12 cellular contexts compared by ENCODE assay signal in genomic region chr19:4326837-4327251, GRCh38. TPM values are rescaled to one million over a fixed set of nuclear protein-coding genes. Genes with fewer than 3 reads are reported as not detected.
DNase-seq lines count a peak whose midpoint lies in the region; ATAC-seq and TF ChIP-seq lines count a peak whose summit lies in the region.
"Had no signal": no experiment of that assay in that cellular context is flagged by ENCODE, and none has a peak within 500 bp of the region (broad histone marks: within the 10 kb centered on the region; RNA-seq: fewer than 3 reads in every experiment).

No MANE protein-coding gene starts in this region.

- POLR2A ChIA-PET in CD8-positive, alpha-beta T cell (lab: Charles Lee): no interaction called here

- H2AFZ ChIP-seq in MM.1S (ENCODE audit: low read length): no peak overlapping the region

- H3K79me2 ChIP-seq in MM.1S (ENCODE audit: low read length): no peaks in the 10 kb centered on the region

- no peaks in the 10 kb centered on the region for H3K36me3 Mint-ChIP-seq in CD8-positive, alpha-beta T cell
- H3K36me3 Mint-ChIP-seq in dendritic cell treated with granulocyte-macrophage colony-stimulating factor and Interleukin-4, amounts not matched to agents 40 ng/mL and 50 ng/mL, for 4 days (ENCODE audit: low read depth): no peaks in the 10 kb centered on the region
- H3K36me3 Mint-ChIP-seq in natural killer cell: no peaks in the 10 kb centered on the region

- peak overlapping the region; percentile 80 for H3K4me3 Mint-ChIP-seq in CD8-positive, alpha-beta T cell
- peak overlapping the region; percentile 82 for H3K4me3 Mint-ChIP-seq in dendritic cell treated with granulocyte-macrophage colony-stimulating factor and Interleukin-4, amounts not matched to agents 40 ng/mL and 50 ng/mL, for 4 days
- H3K4me3 Mint-ChIP-seq in natural killer cell: peak overlapping the region; percentile 90

- ATAC-seq in CD8-positive, alpha-beta T cell: no peak
- no peak for ATAC-seq in natural killer cell
- ATAC-seq in GM21381 (IDR thresholded peaks at IDR 0.05; ENCODE audit: unreplicated experiment): no peak
- no peak for ATAC-seq in HG03108 (IDR thresholded peaks at IDR 0.05; ENCODE audit: unreplicated experiment)

- H3K27ac Mint-ChIP-seq in CD8-positive, alpha-beta T cell: no peak overlapping the region
- H3K27ac Mint-ChIP-seq in dendritic cell treated with granulocyte-macrophage colony-stimulating factor and Interleukin-4, amounts not matched to agents 40 ng/mL and 50 ng/mL, for 4 days: no peak overlapping the region
- H3K27ac Mint-ChIP-seq in natural killer cell: no peak overlapping the region

- H3K4me1 Mint-ChIP-seq in CD8-positive, alpha-beta T cell (ENCODE audit: low read depth): peaks cover 27% of the 10 kb centered on the region
- peaks cover 35% of the 10 kb centered on the region for H3K4me1 Mint-ChIP-seq in dendritic cell treated with granulocyte-macrophage colony-stimulating factor and Interleukin-4, amounts not matched to agents 40 ng/mL and 50 ng/mL, for 4 days (ENCODE audit: low read depth)
- H3K4me1 Mint-ChIP-seq in natural killer cell: peaks cover 16 to 33% of the 10 kb centered on the region in 2 donors

- no peaks in the 10 kb centered on the region for H3K27me3 Mint-ChIP-seq in CD8-positive, alpha-beta T cell (ENCODE audit: low read depth)
- peaks cover 60% of the 10 kb centered on the region for H3K27me3 Mint-ChIP-seq in dendritic cell treated with granulocyte-macrophage colony-stimulating factor and Interleukin-4, amounts not matched to agents 40 ng/mL and 50 ng/mL, for 4 days
- no peaks in the 10 kb centered on the region for H3K27me3 Mint-ChIP-seq in natural killer cell (ENCODE audit: low read depth in 2 of 2)

- H3K9ac ChIP-seq in MM.1S (ENCODE audit: low read length): no peak overlapping the region

- no peaks in the 10 kb centered on the region for H3K9me3 Mint-ChIP-seq in CD8-positive, alpha-beta T cell
- H3K9me3 Mint-ChIP-seq in dendritic cell treated with granulocyte-macrophage colony-stimulating factor and Interleukin-4, amounts not matched to agents 40 ng/mL and 50 ng/mL, for 4 days: peaks cover 6% of the 10 kb centered on the region
- no peaks in the 10 kb centered on the region for H3K9me3 Mint-ChIP-seq in natural killer cell

- peak overlapping the region; percentile 63; the same call in 1 of the 2 replicates for H3K4me2 ChIP-seq in MM.1S (ENCODE audit: low read depth, low read length)

- peak in 2 of 7 experiments; percentile 40 to 41 for DNase-seq in CD8-positive, alpha-beta T cell
- DNase-seq in MM.1S (no peak), natural killer cell (no peak), Ammon's horn (ENCODE audit: low spot score) (no peak), NCI-H2227 treated with DMSO at 0.1 percent for 48 hours (lab: John Stamatoyannopoulos, UW) (no peak)
- DNase-seq: NCI-H2081 treated with DMSO at 0.1 percent for 48 hours had no signal

- H3K9me3 ChIP-seq in CD8-positive, alpha-beta T cell (ENCODE audit: low read length): no peaks in the 10 kb centered on the region
- H3K9me3 ChIP-seq in MM.1S (replicated peaks; ENCODE audit: insufficient read depth, low read length): no peaks in the 10 kb centered on the region
- H3K9me3 ChIP-seq: upper lobe of left lung had no signal

- no peaks in the 10 kb centered on the region for H3K27me3 ChIP-seq in CD8-positive, alpha-beta T cell (ENCODE audit: insufficient read depth, low read length)
- H3K27me3 ChIP-seq in MM.1S (replicated peaks; ENCODE audit: insufficient read depth, low read length): peaks cover 23% of the 10 kb centered on the region
- H3K27me3 ChIP-seq: upper lobe of left lung had no signal

- intact Hi-C loops in CD8-positive, alpha-beta T cell (cut with DNase I, micrococcal nuclease): loop anchor here (5.0 to 10.0 kb wide), 3 partner anchors 145 to 1052 kb away; partner anchors contain the start of genes EEF2 (in 1 of the 2) and HDGFL2 (in 1 of the 2)
- intact Hi-C loops in dendritic cell treated with granulocyte-macrophage colony-stimulating factor and Interleukin-4, amounts not matched to agents 40 ng/mL and 50 ng/mL, for 4 days (cut with micrococcal nuclease): no loop called here
- intact Hi-C loops in natural killer cell (cut with micrococcal nuclease): no loop called here

- H3K4me1 ChIP-seq in CD8-positive, alpha-beta T cell (ENCODE audit: insufficient read depth, low read length): peaks cover 20% of the 10 kb centered on the region
- 0 out of 2 replicates have a peak, but pooled peaks cover 3% of the 10 kb centered on the region for H3K4me1 ChIP-seq in MM.1S (ENCODE audit: low read length)

- H4K20me1 ChIP-seq in MM.1S (ENCODE audit: insufficient read depth, low read length): no peaks in the 10 kb centered on the region

- TF ChIP-seq CTCF in CD8-positive, alpha-beta T cell (IDR thresholded peaks at IDR 0.05): no peak
- TF ChIP-seq CTCF in MM.1S (IDR thresholded peaks at IDR 0.05; ENCODE audit: low read length) (no peak), natural killer cell (IDR thresholded peaks at IDR 0.05) (no peak)

- no peaks in the 10 kb centered on the region for H3K36me3 ChIP-seq in CD8-positive, alpha-beta T cell (ENCODE audit: insufficient read depth, low read length)
- no peaks in the 10 kb centered on the region for H3K36me3 ChIP-seq in MM.1S (replicated peaks; ENCODE audit: insufficient read depth, low read length)
- H3K36me3 ChIP-seq: upper lobe of left lung had no signal

- no peak overlapping the region for H3K27ac ChIP-seq in CD8-positive, alpha-beta T cell (ENCODE audit: low read depth, low read length)
- H3K27ac ChIP-seq in MM.1S (ENCODE audit: low read length): no peak overlapping the region

- CTCF ChIA-PET in CD8-positive, alpha-beta T cell (lab: Charles Lee): no interaction called here

- H3K4me3 ChIP-seq in CD8-positive, alpha-beta T cell (ENCODE audit: low read depth, low read length): peak overlapping the region; percentile 81
- no peak overlapping the region for H3K4me3 ChIP-seq in MM.1S (ENCODE audit: low read length)

- no peaks in the 10 kb centered on the region for H3K9me2 ChIP-seq in MM.1S (replicated peaks; ENCODE audit: insufficient read depth, low read length)

- no peaks in the 10 kb centered on the region for H3F3A ChIP-seq in MM.1S (ENCODE audit: insufficient read depth, low read length)

RNA-seq across cellular contexts. Expression of gene STAP2, which starts 11.8 kb away (rescaled TPM):
- total RNA-seq in CD8-positive, alpha-beta T cell: under 1 TPM; 0.65 to 0.97 TPM
- total RNA-seq in natural killer cell: 1 to 10 TPM; 1.4 to 3.3 (median 2.0) TPM

RNA-seq across cellular contexts. Expression of gene MPND, which starts 16.5 kb away (rescaled TPM):
- total RNA-seq in CD8-positive, alpha-beta T cell: 10 to 100 TPM in 1 of 2 experiments, 1 to 10 TPM in 1; 7.3 to 10.4 TPM
- total RNA-seq in natural killer cell: 10 to 100 TPM; 30.4 to 38.4 (median 31.1) TPM

RNA-seq across cellular contexts. Expression of gene FSD1, which starts 22.4 kb away (rescaled TPM):
- 1 to 10 TPM; 3.1 to 4.9 TPM for total RNA-seq in CD8-positive, alpha-beta T cell
- 10 to 100 TPM; 15.5 to 18.2 (median 16.4) TPM for total RNA-seq in natural killer cell

RNA-seq across cellular contexts. Expression of gene TMIGD2, which starts 24.7 kb away (rescaled TPM):
- 10 to 100 TPM; 18.7 to 19.5 TPM for total RNA-seq in CD8-positive, alpha-beta T cell
- total RNA-seq in natural killer cell: 10 to 100 TPM; 33.8 to 45.3 (median 41.1) TPM

RNA-seq across cellular contexts. Expression of gene SHD, which starts 47.8 kb away (rescaled TPM):
- total RNA-seq in CD8-positive, alpha-beta T cell: under 1 TPM in 1 of 2 experiments, not detected in 1; 0.11 TPM
- total RNA-seq in natural killer cell: under 1 TPM in 1 of 3 donors, not detected in 2; 0.20 TPM
- total RNA-seq: kidney; T-helper 2 cell treated with Interferon-gamma antibody and Interleukin-4, amounts not matched to agents 100 ng/mL and 5 ng/mL, for 36 hours had no signal

Comparison
In these comparisons a context has a peak if more than half of its experiments do, and no peak if none do; other contexts are left out.
1. intact Hi-C loops: an anchor here in CD8-positive, alpha-beta T cell (5.0 to 10.0 kb wide); none called in dendritic cell treated with granulocyte-macrophage colony-stimulating factor and Interleukin-4, amounts not matched to agents 40 ng/mL and 50 ng/mL, for 4 days and natural killer cell.